In the genomic region with DNA sequence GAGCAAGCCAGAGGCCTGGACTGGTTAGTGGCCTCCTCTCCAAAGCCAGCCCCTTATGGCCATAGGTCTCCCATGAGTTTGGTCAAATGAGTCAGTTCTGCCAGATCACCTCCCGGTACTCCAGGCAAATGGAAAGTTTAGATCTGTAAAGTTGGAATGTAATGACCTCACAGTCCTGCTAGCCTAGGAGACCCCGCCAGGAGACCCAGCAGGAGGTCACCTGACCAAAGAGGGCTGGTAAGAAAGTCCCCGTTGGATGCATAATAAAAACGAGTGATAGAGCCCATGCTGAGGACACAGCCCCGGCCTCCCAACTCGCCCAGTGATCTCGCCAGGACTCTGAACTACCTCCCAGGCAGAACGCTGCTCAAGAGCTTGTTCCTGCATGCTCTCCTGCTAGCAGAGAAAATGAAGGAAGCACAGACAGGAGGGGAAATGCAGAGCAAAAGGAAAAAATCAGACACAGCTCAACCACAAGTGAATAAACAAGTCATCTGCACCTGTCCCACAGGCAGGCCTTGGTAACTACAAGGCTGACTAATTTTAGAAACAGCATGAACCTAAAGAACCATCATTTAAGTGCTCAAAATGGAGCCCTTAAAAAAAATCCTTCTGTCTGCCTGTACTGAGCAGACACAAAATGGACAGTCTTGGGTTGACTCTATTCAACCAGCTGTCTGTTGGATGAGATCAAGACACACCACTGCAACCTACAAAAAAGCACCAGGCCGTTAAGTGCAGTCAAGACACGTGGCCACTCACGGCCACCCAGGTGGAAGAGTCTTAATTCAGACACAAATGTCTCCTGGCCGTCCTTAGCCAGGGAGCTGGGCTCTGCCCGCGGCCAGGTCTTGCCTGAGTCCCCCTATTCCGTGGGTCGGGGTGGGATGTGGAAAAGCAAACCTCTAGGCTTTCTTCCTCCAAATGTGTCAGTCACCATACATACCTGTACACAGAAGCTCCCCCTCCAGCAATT, we compare ENCODE assay signal across 9 cellular contexts. TPM values are rescaled to one million over a fixed set of nuclear protein-coding genes. Genes with fewer than 3 reads are reported as not detected.
A peak's percentile ranks its signal among the peaks of the same experiment; 100 is the strongest.
DNase-seq lines count a peak whose midpoint lies in the region; ATAC-seq lines count a peak whose summit lies in the region.
"Had no signal": no experiment of that assay in that cellular context is flagged by ENCODE, and none has a peak within 500 bp of the region (broad histone marks: within the 10 kb centered on the region; RNA-seq: fewer than 3 reads in every experiment).

No MANE protein-coding gene starts in this region.

- H3K9me3 ChIP-seq in T-helper 17 cell (ENCODE audit: control insufficient read depth, low read length, poor library complexity, severe bottlenecking), result no peaks in the 10 kb centered on the region

- H3K9me3 Mint-ChIP-seq in stimulated activated naive CD8-positive, alpha-beta T cell treated with anti-CD3 and anti-CD28 coated beads, Interleukin-15, Interleukin-2, amounts not matched to agents 100 ng/mL and 50 ng/mL, for 24 hours, result no peaks in the 10 kb centered on the region

- peak; percentile 70 for ATAC-seq in T-helper 17 cell

- no peaks in the 10 kb centered on the region for H3K27me3 Mint-ChIP-seq in T-helper 17 cell
- H3K27me3 Mint-ChIP-seq in stimulated activated naive CD8-positive, alpha-beta T cell treated with anti-CD3 and anti-CD28 coated beads, Interleukin-15, Interleukin-2, amounts not matched to agents 100 ng/mL and 50 ng/mL, for 24 hours, result no peaks in the 10 kb centered on the region

- peak overlapping the region; percentile 68 for H3K27ac Mint-ChIP-seq in T-helper 17 cell
- peak overlapping the region; percentile 95 for H3K27ac Mint-ChIP-seq in stimulated activated naive CD8-positive, alpha-beta T cell treated with anti-CD3 and anti-CD28 coated beads, Interleukin-15, Interleukin-2, amounts not matched to agents 100 ng/mL and 50 ng/mL, for 24 hours

- DNase-seq in activated CD8-positive, alpha-beta memory T cell treated with anti-CD3 and anti-CD28 coated beads for 24 hours, result peak; percentile 70
- no peak for DNase-seq in activated CD8-positive, alpha-beta memory T cell treated with anti-CD3 and anti-CD28 coated beads, Interleukin-2, amount 50 U/mL, for 48 hours
- DNase-seq in T-helper 17 cell (no peak), glomerular visceral epithelial cell (ENCODE audit: extremely low spot score) (peak; percentile 82), AML-193 (lab: John Stamatoyannopoulos, UW) (no peak), NCI-H774 (lab: John Stamatoyannopoulos, UW) (no peak), HCEC 1CT (no peak)
- DNase-seq: NCI-H1694 treated with DMSO at 0.1 percent for 48 hours had no signal

- H3K4me1 Mint-ChIP-seq in T-helper 17 cell, result peaks cover 16% of the 10 kb centered on the region
- H3K4me1 Mint-ChIP-seq in stimulated activated naive CD8-positive, alpha-beta T cell treated with anti-CD3 and anti-CD28 coated beads, Interleukin-15, Interleukin-2, amounts not matched to agents 100 ng/mL and 50 ng/mL, for 24 hours (ENCODE audit: low read depth), result peaks cover 52% of the 10 kb centered on the region

- H3K4me3 Mint-ChIP-seq in T-helper 17 cell, result no peak overlapping the region
- peak overlapping the region; percentile 69 for H3K4me3 Mint-ChIP-seq in stimulated activated naive CD8-positive, alpha-beta T cell treated with anti-CD3 and anti-CD28 coated beads, Interleukin-15, Interleukin-2, amounts not matched to agents 100 ng/mL and 50 ng/mL, for 24 hours

- peaks cover 4% of the 10 kb centered on the region for H3K36me3 Mint-ChIP-seq in T-helper 17 cell (ENCODE audit: low read depth)
- peaks cover 17% of the 10 kb centered on the region for H3K36me3 Mint-ChIP-seq in stimulated activated naive CD8-positive, alpha-beta T cell treated with anti-CD3 and anti-CD28 coated beads, Interleukin-15, Interleukin-2, amounts not matched to agents 100 ng/mL and 50 ng/mL, for 24 hours (ENCODE audit: low read depth)

RNA-seq across cellular contexts. Expression of gene CDIP1, which starts 9.2 kb away (rescaled TPM):
- total RNA-seq in T-helper 17 cell, result 10 to 100 TPM; 20.2 to 29.5 TPM

RNA-seq across cellular contexts. Expression of gene C16orf96, which starts 26.8 kb away (rescaled TPM):
- total RNA-seq in T-helper 17 cell, result under 1 TPM; 0.08 to 0.20 TPM

RNA-seq across cellular contexts. Expression of gene HMOX2, which starts 53.2 kb away (rescaled TPM):
- total RNA-seq in T-helper 17 cell, result 10 to 100 TPM; 31.9 to 58.8 TPM

RNA-seq across cellular contexts. Expression of gene NMRAL1, which starts 54.9 kb away (rescaled TPM):
- total RNA-seq in T-helper 17 cell, result 10 to 100 TPM; 40.5 to 45.4 TPM

Comparison
In these comparisons a context has a peak if more than half of its experiments do, and no peak if none do; other contexts are left out.
1. DNase-seq: peak in activated CD8-positive, alpha-beta memory T cell treated with anti-CD3 and anti-CD28 coated beads for 24 hours (single experiment) and glomerular visceral epithelial cell (single experiment); none in activated CD8-positive, alpha-beta memory T cell treated with anti-CD3 and anti-CD28 coated beads, Interleukin-2, amount 50 U/mL, for 48 hours (single experiment), T-helper 17 cell (0 of 3), AML-193 (0 of 2), NCI-H774 (single experiment) and HCEC 1CT (single experiment).